ENCODE assay signal across 33 cellular contexts in genomic region chr12:105341010-105341409, GRCh38. TPM values are rescaled to one million over a fixed set of nuclear protein-coding genes. Genes with fewer than 3 reads are reported as not detected.
DNase-seq lines count a peak whose midpoint lies in the region; ATAC-seq, FAIRE-seq and TF ChIP-seq lines count a peak whose summit lies in the region.
"Had no signal": no experiment of that assay in that cellular context is flagged by ENCODE, and none has a peak within 500 bp of the region (broad histone marks: within the 10 kb centered on the region; RNA-seq: fewer than 3 reads in every experiment).

No MANE protein-coding gene starts in this region.

- H4K8ac ChIP-seq in IMR-90 (ENCODE audit: low read depth in 2 of 2, low read length in 2 of 2) = no peak overlapping the region; a peak in 1 of 4 replicates

- H2AFZ ChIP-seq in IMR-90 (replicated peaks; ENCODE audit: low read length, poor library complexity) (no peak overlapping the region), astrocyte (ENCODE audit: low read depth, low read length) (no peak overlapping the region)
- H2AFZ ChIP-seq: GM23338 had no signal

- peaks cover 26% of the 10 kb centered on the region for H3K9me1 ChIP-seq in IMR-90 (ENCODE audit: insufficient read depth, low read length)

- H3K27me3 Mint-ChIP-seq in astrocyte (ENCODE audit: low read depth, unreplicated experiment) (no peaks in the 10 kb centered on the region), type B pancreatic cell (no peaks in the 10 kb centered on the region)
- no peaks in the 10 kb centered on the region for H3K27me3 Mint-ChIP-seq in effector memory CD8-positive, alpha-beta T cell
- H3K27me3 Mint-ChIP-seq: CD4-positive, alpha-beta memory T cell; stimulated activated naive CD8-positive, alpha-beta T cell treated with anti-CD3 and anti-CD28 coated beads, Interleukin-15, Interleukin-2, amounts not matched to agents 100 ng/mL and 50 ng/mL, for 24 hours had no signal

- H2AK9ac ChIP-seq in IMR-90 (replicated peaks; ENCODE audit: low read depth, low read length, poor library complexity) = peak overlapping the region; percentile 75

- CTCF ChIA-PET in IMR-90 (lab: Yijun Ruan, JAX) = no interaction called here

- H3K23ac ChIP-seq in IMR-90 (ENCODE audit: low read depth, low read length) = no peak overlapping the region

- no peak for FAIRE-seq in astrocyte (lab: Jason Lieb, UNC)
- FAIRE-seq: A204.1, colon had no signal

- H4K5ac ChIP-seq in IMR-90 (ENCODE audit: low read depth, low read length) = no peak overlapping the region

- peak overlapping the region; percentile 39; the same call in 1 of the 2 replicates for H3K14ac ChIP-seq in IMR-90 (replicated peaks; ENCODE audit: low read depth, low read length)

- ATAC-seq in IMR-90 (ENCODE audit: low read depth) (peak; percentile 67), GM18868 (IDR thresholded peaks at IDR 0.05; ENCODE audit: unreplicated experiment) (no peak)
- no peak for ATAC-seq in effector memory CD8-positive, alpha-beta T cell (replicated peaks)
- ATAC-seq: gastrocnemius medialis, GM23338, right cardiac atrium had no signal

- H3K79me2 ChIP-seq in astrocyte (ENCODE audit: insufficient read depth, low read length) = peaks cover 97% of the 10 kb centered on the region

- no peak overlapping the region for H3K4me2 ChIP-seq in BLaER1
- no peak overlapping the region for H3K4me2 ChIP-seq in IMR-90 (ENCODE audit: low read depth, low read length)
- H3K4me2 ChIP-seq in astrocyte (ENCODE audit: low read length) = peak overlapping the region; percentile 21
- H3K4me2 ChIP-seq: GM23338, smooth muscle cell had no signal

- in situ Hi-C loops in IMR-90 (cut with MboI; ENCODE audit: low sequenced_read_pairs) = no loop called here

- H4K20me1 ChIP-seq in BLaER1 (no peaks in the 10 kb centered on the region), IMR-90 (ENCODE audit: insufficient read depth, low read length) (peaks cover 59% of the 10 kb centered on the region), astrocyte (ENCODE audit: insufficient read depth, low read length) (peaks cover 54% of the 10 kb centered on the region)

- DNase-seq in IMR-90 (peak; percentile 87), astrocyte (ENCODE audit: low read depth) (peak; percentile 53), fibroblast of mammary gland (ENCODE audit: low read depth) (peak; percentile 70), type B pancreatic cell (ENCODE audit: extremely low spot score, unreplicated experiment) (no peak), NCI-H2171 treated with DMSO at 0.1 percent for 48 hours (lab: John Stamatoyannopoulos, UW) (no peak)
- DNase-seq in effector memory CD8-positive, alpha-beta T cell = no peak
- DNase-seq: activated CD4-positive, alpha-beta T cell treated with anti-CD3 and anti-CD28 coated beads, Interleukin-2, amount 50 U/mL, for 48 hours; activated CD4-positive, CD25-positive, alpha-beta regulatory T cell treated with anti-CD3 and anti-CD28 coated beads, Interleukin-2, amount 50 U/mL, for 72 hours; activated naive CD4-positive, alpha-beta T cell treated with Interleukin-2 at 50 U/mL for 16 hours; activated T-cell treated with anti-CD3 and anti-CD28 coated beads, Interleukin-2, amount 50 U/mL, for 72 hours; AML-193; CD4-positive, alpha-beta memory T cell; DMS 273 treated with DMSO at 0.1 percent for 48 hours; gastrocnemius medialis; GDM1; kidney glomerular epithelial cell; MG63; NCI-H2029; NCI-H526 treated with DMSO at 0.1 percent for 48 hours; posterior cingulate gyrus; right cardiac atrium; Right ventricle myocardium superior; stimulated activated CD4-positive, alpha-beta T cell treated with anti-CD3 and anti-CD28 coated beads, Interleukin-1b, Interleukin-23, amount 100 ng/mL, for 48 hours; testis had no signal

- no CpG with 5 or more reads among the region's 2 CpGs for WGBS in IMR-90 (ENCODE audit: extremely low coverage in 2 of 2, insufficient read length in 1 of 2), 2 experiments

- intact Hi-C loops in IMR-90 (cut with micrococcal nuclease) = no loop called here

- H3K27ac Mint-ChIP-seq in astrocyte (ENCODE audit: unreplicated experiment) (no peak overlapping the region), type B pancreatic cell (no peak overlapping the region)
- no peak overlapping the region for H3K27ac Mint-ChIP-seq in effector memory CD8-positive, alpha-beta T cell
- H3K27ac Mint-ChIP-seq: activated T-cell treated with anti-CD3 and anti-CD28 coated beads, Interleukin-2, amount 50 U/mL, for 72 hours; CD4-positive, alpha-beta memory T cell; GM23338; mesothelial cell of epicardium; stimulated activated naive CD8-positive, alpha-beta T cell treated with anti-CD3 and anti-CD28 coated beads, Interleukin-15, Interleukin-2, amounts not matched to agents 100 ng/mL and 50 ng/mL, for 24 hours; T-helper 2 cell treated with Interferon-gamma antibody and Interleukin-4, amounts not matched to agents 5 μg/mL and 100 μg/mL, for 36 hours had no signal

- H3K9me3 Mint-ChIP-seq in astrocyte (ENCODE audit: unreplicated experiment) (peaks cover 6% of the 10 kb centered on the region), type B pancreatic cell (peaks cover 5% of the 10 kb centered on the region)
- H3K9me3 Mint-ChIP-seq in effector memory CD8-positive, alpha-beta T cell = peaks cover 3 to 7% of the 10 kb centered on the region in 2 donors

- H3K36me3 ChIP-seq in BLaER1 = peaks cover 59% of the 10 kb centered on the region
- H3K36me3 ChIP-seq in IMR-90 (ENCODE audit: control insufficient read depth, insufficient read depth, low read length) = peaks cover 7% of the 10 kb centered on the region
- H3K36me3 ChIP-seq in astrocyte (ENCODE audit: insufficient read depth, low read length) = no peaks in the 10 kb centered on the region
- H3K36me3 ChIP-seq: gastrocnemius medialis had no signal

- H3K4me1 Mint-ChIP-seq in astrocyte (ENCODE audit: low read depth, unreplicated experiment) (peaks cover 14% of the 10 kb centered on the region), type B pancreatic cell (ENCODE audit: unreplicated experiment) (peaks cover 4% of the 10 kb centered on the region)
- peaks cover 31 to 43% of the 10 kb centered on the region in 2 donors for H3K4me1 Mint-ChIP-seq in effector memory CD8-positive, alpha-beta T cell (ENCODE audit: low read depth in 2 of 2)
- H3K4me1 Mint-ChIP-seq: mesothelial cell of epicardium had no signal

- TF ChIP-seq POLR2A in IMR-90 (IDR thresholded peaks at IDR 0.05; ENCODE audit: low read depth, low read length) = no peak

- no TSS peak for BruUV-seq in IMR-90 (replicated peaks; lab: Mats Ljungman, UMichigan)

- H2BK120ac ChIP-seq in IMR-90 (ENCODE audit: low read depth, low read length) = peak overlapping the region; percentile 30; the same call in 1 of the 2 replicates

- TF ChIP-seq CTCF in IMR-90 (conservative IDR thresholded peaks at IDR 0.05; ENCODE audit: low read depth, low read length) (no peak), astrocyte (IDR thresholded peaks at IDR 0.05; ENCODE audit: insufficient read depth, low read depth, low read length) (no peak), fibroblast of mammary gland (conservative IDR thresholded peaks at IDR 0.05; ENCODE audit: control insufficient read depth, insufficient read depth, low read depth, low read length) (no peak), type B pancreatic cell (conservative IDR thresholded peaks at IDR 0.05) (no peak)

- 0 out of 3 replicates have a peak overlapping the region, but pooled peaks have one; percentile 21 for H2BK15ac ChIP-seq in IMR-90 (ENCODE audit: low read depth, low read length)

- H2AK5ac ChIP-seq in IMR-90 (ENCODE audit: low read depth, low read length) = peak overlapping the region; percentile 43; the same call in 1 of the 2 replicates

- 0 out of 2 replicates have a peak overlapping the region, but pooled peaks have one; percentile 9 for H2BK20ac ChIP-seq in IMR-90 (ENCODE audit: low read depth, low read length)

- H3K4me3 ChIP-seq in BLaER1 (0 out of 2 replicates have a peak overlapping the region, but pooled peaks have one; percentile 26), IMR-90 (ENCODE audit: insufficient read depth, low read depth, low read length) (no peak overlapping the region), astrocyte (ENCODE audit: insufficient read depth, low read depth, low read length) (no peak overlapping the region), fibroblast of mammary gland (ENCODE audit: control insufficient read depth, low read depth, low read length) (no peak overlapping the region)
- H3K4me3 ChIP-seq: gastrocnemius medialis, GM23338, MG63, smooth muscle cell, testis had no signal

- H3K4me1 ChIP-seq in BLaER1 (peaks cover 3% of the 10 kb centered on the region), IMR-90 (ENCODE audit: control insufficient read depth, insufficient read depth, low read length) (peaks cover 16% of the 10 kb centered on the region), astrocyte (ENCODE audit: insufficient read depth, low read length) (peaks cover under 1% of the 10 kb centered on the region)
- H3K4me1 ChIP-seq: gastrocnemius medialis had no signal

- no peaks in the 10 kb centered on the region for H3K27me3 ChIP-seq in BLaER1
- no peaks in the 10 kb centered on the region for H3K27me3 ChIP-seq in IMR-90 (ENCODE audit: control insufficient read depth, insufficient read depth, low read length)
- H3K27me3 ChIP-seq in astrocyte (ENCODE audit: insufficient read depth, low read length) = no peaks in the 10 kb centered on the region
- H3K27me3 ChIP-seq: gastrocnemius medialis, MG63, testis had no signal

- H3K79me1 ChIP-seq in IMR-90 (ENCODE audit: low read depth in 1 of 2, low read length in 2 of 2) = peaks cover 31 to 46% of the 10 kb centered on the region in 2 experiments; a peak in 3 of 4 replicates

- POLR2A ChIA-PET in IMR-90 (lab: Charles Lee; ENCODE audit: unreplicated experiment) = no interaction called here

- no peak overlapping the region for H3K18ac ChIP-seq in IMR-90 (ENCODE audit: low read depth, low read length)

- H2BK5ac ChIP-seq in IMR-90 (ENCODE audit: low read depth, low read length, poor library complexity, severe bottlenecking) = peak overlapping the region; percentile 56

- H3K4ac ChIP-seq in IMR-90 (ENCODE audit: low read depth, low read length) = peak overlapping the region; percentile 46; the same call in 1 of the 2 replicates

- no peak overlapping the region for H4K91ac ChIP-seq in IMR-90 (ENCODE audit: insufficient read depth, low read depth, low read length)

- dilution Hi-C loops in IMR-90 (cut with HindIII; ENCODE audit: low sequenced_read_pairs, unreplicated experiment) = no loop called here

- H3K27ac ChIP-seq in BLaER1 = no peak overlapping the region
- peak overlapping the region; percentile 49; the same call in 1 of the 2 replicates for H3K27ac ChIP-seq in IMR-90 (ENCODE audit: insufficient read depth, low read length)
- no peak overlapping the region for H3K27ac ChIP-seq in astrocyte (ENCODE audit: low read depth, low read length)
- H3K27ac ChIP-seq: gastrocnemius medialis, testis had no signal

- H3K4me3 Mint-ChIP-seq in astrocyte (ENCODE audit: unreplicated experiment) = no peak overlapping the region
- no peak overlapping the region for H3K4me3 Mint-ChIP-seq in type B pancreatic cell
- no peak overlapping the region for H3K4me3 Mint-ChIP-seq in effector memory CD8-positive, alpha-beta T cell
- H3K4me3 Mint-ChIP-seq: activated T-cell treated with anti-CD3 and anti-CD28 coated beads, Interleukin-2, amount 50 U/mL, for 72 hours; CD4-positive, alpha-beta memory T cell; GM23338; mesothelial cell of epicardium; stimulated activated naive CD8-positive, alpha-beta T cell treated with anti-CD3 and anti-CD28 coated beads, Interleukin-15, Interleukin-2, amounts not matched to agents 100 ng/mL and 50 ng/mL, for 24 hours; T-helper 2 cell treated with Interferon-gamma antibody and Interleukin-4, amounts not matched to agents 5 μg/mL and 100 μg/mL, for 36 hours had no signal

- H3K9ac ChIP-seq in BLaER1 (no peak overlapping the region), IMR-90 (ENCODE audit: low read depth, low read length) (no peak overlapping the region), astrocyte (ENCODE audit: low read length) (no peak overlapping the region)

- H3K56ac ChIP-seq in IMR-90 (ENCODE audit: extremely low read depth, insufficient read depth, low read length) = no peak overlapping the region

- H3K36me3 Mint-ChIP-seq in astrocyte (ENCODE audit: low read depth, unreplicated experiment) (peaks cover 26% of the 10 kb centered on the region), type B pancreatic cell (peaks cover 6% of the 10 kb centered on the region)
- peaks cover 14% of the 10 kb centered on the region for H3K36me3 Mint-ChIP-seq in effector memory CD8-positive, alpha-beta T cell (ENCODE audit: insufficient read depth)

- TF ChIP-seq RAD21 in IMR-90 (IDR thresholded peaks at IDR 0.05; ENCODE audit: low read length) = no peak

- H3K9me3 ChIP-seq in BLaER1 (peaks cover 58% of the 10 kb centered on the region), IMR-90 (ENCODE audit: control insufficient read depth, insufficient read depth, low read length) (peaks cover 5% of the 10 kb centered on the region), astrocyte (ENCODE audit: insufficient read depth, low read depth, low read length) (peaks cover 4% of the 10 kb centered on the region)
- H3K9me3 ChIP-seq: gastrocnemius medialis, testis had no signal

RNA-seq across cellular contexts. Expression of gene C12orf75, which starts 10.5 kb away (rescaled TPM):
- 145 and 216 TPM in 2 replicates for total RNA-seq in IMR-90 (2012; rRNA removed)
- polyA plus RNA-seq in IMR-90 (2012; rRNA removed) = 264 and 278 TPM in 2 replicates
- polyA plus RNA-seq in IMR-90 (2012; cell fraction: cytosol; rRNA removed) = 100 and 104 TPM in 2 replicates
- 23.5 and 101 TPM in 2 replicates for polyA plus RNA-seq in IMR-90 (2012; cell fraction: nucleus; rRNA removed; ENCODE audit: low replicate concordance)
- 130 and 163 TPM in 2 replicates for total RNA-seq in astrocyte
- total RNA-seq in type B pancreatic cell (ENCODE audit: low replicate concordance) = 43.1 and 45.6 TPM in 2 replicates

Comparison
In these comparisons a context has a peak if more than half of its experiments do, and no peak if none do; other contexts are left out.
1. DNase-seq: peak in IMR-90 (single experiment), astrocyte (single experiment) and fibroblast of mammary gland (single experiment); none in type B pancreatic cell (single experiment), NCI-H2171 treated with DMSO at 0.1 percent for 48 hours (single experiment) and effector memory CD8-positive, alpha-beta T cell (0 of 3).